Comparison of ENCODE assay signal across 16 cellular contexts in genomic region chr5:81022688-81023084, GRCh38.
A peak's percentile ranks its signal among the peaks of the same experiment; 100 is the strongest.
DNase-seq lines count a peak whose midpoint lies in the region; ATAC-seq, FAIRE-seq and TF ChIP-seq lines count a peak whose summit lies in the region.
"Had no signal": no experiment of that assay in that cellular context is flagged by ENCODE, and none has a peak within 500 bp of the region (broad histone marks: within the 10 kb centered on the region; RNA-seq: fewer than 3 reads in every experiment).

No MANE protein-coding gene starts in this region.

- no peak overlapping the region for H2AK5ac ChIP-seq in mesendoderm (ENCODE audit: low read length)

- no peak overlapping the region for H3K18ac ChIP-seq in mesendoderm (ENCODE audit: low read length)

- no peak overlapping the region for H4K8ac ChIP-seq in mesendoderm (ENCODE audit: low read depth, low read length)

- peak overlapping the region; percentile 26 for H3K27ac Mint-ChIP-seq in activated naive CD4-positive, alpha-beta T cell treated with anti-CD3 and anti-CD28 coated beads, Interleukin-2, amount 50 U/mL, for 24 hours
- no peak overlapping the region for H3K27ac Mint-ChIP-seq in activated naive CD4-positive, alpha-beta T cell treated with anti-CD3 and anti-CD28 coated beads, Interleukin-2, amount 50 U/mL, for 72 hours
- H3K27ac Mint-ChIP-seq in T-helper 17 cell, result peak overlapping the region; percentile 1

- WGBS in mesendoderm (ENCODE audit: extremely low coverage, insufficient coverage, low lambda C conversion rate), result 100% methylated on average over 1 of the region's 5 CpGs
- WGBS in lower leg skin, 2 donors, result 88 to 92% methylated on average over 5 of the region's 5 CpGs

- no peaks in the 10 kb centered on the region for H3K9me3 Mint-ChIP-seq in activated naive CD4-positive, alpha-beta T cell treated with anti-CD3 and anti-CD28 coated beads, Interleukin-2, amount 50 U/mL, for 24 hours
- peaks cover 0 to 4% of the 10 kb centered on the region in 2 donors for H3K9me3 Mint-ChIP-seq in activated naive CD4-positive, alpha-beta T cell treated with anti-CD3 and anti-CD28 coated beads, Interleukin-2, amount 50 U/mL, for 72 hours

- H3K4me1 ChIP-seq in mesendoderm (ENCODE audit: control insufficient read depth, low read depth, low read length), result no peaks in the 10 kb centered on the region
- peaks cover 0 to 21% (median 17%) of the 10 kb centered on the region in 5 donors for H3K4me1 ChIP-seq in subcutaneous abdominal adipose tissue (ENCODE audit: control insufficient read depth in 5 of 5, insufficient read depth in 5 of 5, low read length in 5 of 5)
- H3K4me1 ChIP-seq: BLaER1 had no signal

- no peak for ATAC-seq in activated naive CD4-positive, alpha-beta T cell treated with anti-CD3 and anti-CD28 coated beads, Interleukin-2, amount 50 U/mL, for 72 hours
- no peak for ATAC-seq in T-helper 17 cell

- no peak overlapping the region for H3K4ac ChIP-seq in mesendoderm (ENCODE audit: low read depth, low read length)

- no peaks in the 10 kb centered on the region for H3K79me1 ChIP-seq in mesendoderm (ENCODE audit: low read length)

- no peaks in the 10 kb centered on the region for H3K27me3 ChIP-seq in mesendoderm (ENCODE audit: insufficient read depth, low read length, poor library complexity)
- H3K27me3 ChIP-seq in subcutaneous abdominal adipose tissue (ENCODE audit: control insufficient read depth in 5 of 5, insufficient read depth in 4 of 5, low read length in 5 of 5), result no peaks in the 10 kb centered on the region
- H3K27me3 ChIP-seq: BLaER1 had no signal

- H3K9ac ChIP-seq in mesendoderm (ENCODE audit: low read length) (no peak overlapping the region), subcutaneous abdominal adipose tissue (ENCODE audit: low read length in 5 of 5) (no peak overlapping the region)
- H3K9ac ChIP-seq: BLaER1, GM23248 had no signal

- H3K56ac ChIP-seq in mesendoderm (ENCODE audit: low read length), result no peak overlapping the region

- DNase-seq in activated naive CD4-positive, alpha-beta T cell treated with anti-CD3 and anti-CD28 coated beads, Interleukin-2, amount 50 U/mL, for 72 hours (ENCODE audit: low spot score in 2 of 2), result no peak
- DNase-seq in T-helper 17 cell (no peak), mesendoderm (peak; percentile 23), frontal cortex (ENCODE audit: low spot score in 2 of 2) (no peak), NCI-H1694 treated with DMSO at 0.1 percent for 48 hours (lab: John Stamatoyannopoulos, UW) (no peak), lower leg skin (ENCODE audit: low spot score in 2 of 2) (no peak)
- DNase-seq: AML-193, DMS79, GM23248, H7 had no signal

- intact Hi-C loops in lower leg skin (cut with DNase I; ENCODE audit: low total_unique reads), result no loop called here

- H3K36me3 ChIP-seq in mesendoderm (ENCODE audit: control insufficient read depth, insufficient read depth, low read length) (no peaks in the 10 kb centered on the region), subcutaneous abdominal adipose tissue (ENCODE audit: control insufficient read depth in 5 of 5, insufficient read depth in 5 of 5, low read length in 5 of 5) (no peaks in the 10 kb centered on the region)
- H3K36me3 ChIP-seq: BLaER1 had no signal

- H3K4me3 Mint-ChIP-seq in activated naive CD4-positive, alpha-beta T cell treated with anti-CD3 and anti-CD28 coated beads, Interleukin-2, amount 50 U/mL, for 24 hours, result no peak overlapping the region
- H3K4me3 Mint-ChIP-seq in T-helper 17 cell, result peak overlapping the region; percentile 16

- no peak for TF ChIP-seq CTCF in lower leg skin (IDR thresholded peaks at IDR 0.05)

- H2BK5ac ChIP-seq in mesendoderm (ENCODE audit: low read length), result no peak overlapping the region

- no peak overlapping the region for H2BK15ac ChIP-seq in mesendoderm (replicated peaks; ENCODE audit: low read depth)

- H3K9me3 ChIP-seq in T-helper 17 cell (ENCODE audit: control insufficient read depth, low read length, poor library complexity, severe bottlenecking) (no peaks in the 10 kb centered on the region), subcutaneous abdominal adipose tissue (ENCODE audit: control insufficient read depth in 5 of 5, low read length in 5 of 5) (no peaks in the 10 kb centered on the region)
- H3K9me3 ChIP-seq: BLaER1 had no signal

- H3K27ac ChIP-seq in mesendoderm (ENCODE audit: low read depth, low read length) (no peak overlapping the region), subcutaneous abdominal adipose tissue (ENCODE audit: low read depth, low read length) (peak overlapping the region; percentile 30)
- H3K27ac ChIP-seq: 22Rv1, BLaER1, GM23248, HL-60 had no signal

- no peak for TF ChIP-seq POLR2A in lower leg skin (IDR thresholded peaks at IDR 0.05)

- H2BK120ac ChIP-seq in mesendoderm (ENCODE audit: low read depth, low read length), result no peak overlapping the region

- FAIRE-seq in frontal cortex (lab: Jason Lieb, UNC), result no peak
- FAIRE-seq: GM12891 had no signal

- peaks cover 2% of the 10 kb centered on the region for H3K36me3 Mint-ChIP-seq in activated naive CD4-positive, alpha-beta T cell treated with anti-CD3 and anti-CD28 coated beads, Interleukin-2, amount 50 U/mL, for 24 hours
- peaks cover 3 to 5% of the 10 kb centered on the region in 2 donors for H3K36me3 Mint-ChIP-seq in activated naive CD4-positive, alpha-beta T cell treated with anti-CD3 and anti-CD28 coated beads, Interleukin-2, amount 50 U/mL, for 72 hours
- H3K36me3 Mint-ChIP-seq in T-helper 17 cell (ENCODE audit: low read depth), result no peaks in the 10 kb centered on the region

- H4K5ac ChIP-seq in mesendoderm (ENCODE audit: low read length), result no peak overlapping the region

- no peaks in the 10 kb centered on the region for H3K27me3 Mint-ChIP-seq in activated naive CD4-positive, alpha-beta T cell treated with anti-CD3 and anti-CD28 coated beads, Interleukin-2, amount 50 U/mL, for 24 hours
- no peaks in the 10 kb centered on the region for H3K27me3 Mint-ChIP-seq in T-helper 17 cell

- no peak overlapping the region for H3K23ac ChIP-seq in mesendoderm (ENCODE audit: low read length)

- no peaks in the 10 kb centered on the region for H3K79me2 ChIP-seq in mesendoderm (ENCODE audit: control insufficient read depth, insufficient read depth, low read length)

- no peak overlapping the region for H3K4me2 ChIP-seq in mesendoderm (ENCODE audit: low read length)
- H3K4me2 ChIP-seq: BLaER1 had no signal

- peaks cover 94% of the 10 kb centered on the region for H3K4me1 Mint-ChIP-seq in activated naive CD4-positive, alpha-beta T cell treated with anti-CD3 and anti-CD28 coated beads, Interleukin-2, amount 50 U/mL, for 24 hours
- H3K4me1 Mint-ChIP-seq in T-helper 17 cell, result peaks cover 68% of the 10 kb centered on the region

- no peak overlapping the region for H3K4me3 ChIP-seq in mesendoderm (ENCODE audit: low read length)
- H3K4me3 ChIP-seq in subcutaneous abdominal adipose tissue (ENCODE audit: low read depth in 1 of 5, low read length in 5 of 5), result no peak overlapping the region
- H3K4me3 ChIP-seq in lower leg skin (ENCODE audit: low read depth, poor library complexity, severe bottlenecking), result no peak overlapping the region
- H3K4me3 ChIP-seq: BLaER1, GM23248 had no signal

Comparison
In these comparisons a context has a peak if more than half of its experiments do, and no peak if none do; other contexts are left out.
1. H3K27ac Mint-ChIP-seq: peak in activated naive CD4-positive, alpha-beta T cell treated with anti-CD3 and anti-CD28 coated beads, Interleukin-2, amount 50 U/mL, for 24 hours (single experiment) and T-helper 17 cell (single experiment); none in activated naive CD4-positive, alpha-beta T cell treated with anti-CD3 and anti-CD28 coated beads, Interleukin-2, amount 50 U/mL, for 72 hours (0 of 2).